35 cellular contexts compared by ENCODE assay signal in the genomic region with DNA sequence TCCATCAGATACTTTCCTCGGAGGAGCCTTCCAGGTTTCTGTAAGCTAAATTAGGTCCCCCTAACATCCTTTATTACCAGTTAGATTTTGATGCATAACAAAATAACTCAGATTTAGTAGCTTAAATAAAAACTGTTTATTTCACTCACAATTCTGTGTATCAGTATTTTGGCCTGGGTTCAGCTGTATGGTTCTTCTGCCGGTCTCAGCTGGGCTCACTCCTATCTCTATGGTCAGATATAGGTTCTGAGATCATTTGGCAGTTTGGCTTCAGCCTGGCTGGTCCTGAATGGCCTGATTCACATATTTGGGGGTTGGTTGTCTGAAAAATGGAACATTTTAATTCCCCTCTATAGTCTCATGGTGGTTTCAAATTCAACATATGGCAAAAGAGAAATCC.
"Had no signal": no experiment of that assay in that cellular context is flagged by ENCODE, and none has a peak within 500 bp of the region (broad histone marks: within the 10 kb centered on the region; RNA-seq: fewer than 3 reads in every experiment).

No MANE protein-coding gene starts in this region.

- DNase-seq: Karpas-422, Kasumi-1, MG63, MM.1S, MV-4-11, NCI-H1048, NCI-H1092, NCI-H1092 treated with DMSO at 0.1 percent for 48 hours, NCI-H1105, NCI-H1105 treated with DMSO at 0.1 percent for 48 hours, NCI-H1417, NCI-H1417 treated with DMSO at 0.1 percent for 48 hours, NCI-H1436, NCI-H1436 treated with DMSO at 0.1 percent for 48 hours, NCI-H146, NCI-H1694, NCI-H1694 treated with DMSO at 0.1 percent for 48 hours, NCI-H187, NCI-H187 treated with DMSO at 0.1 percent for 48 hours, NCI-H1930, NCI-H2029, NCI-H2029 treated with DMSO at 0.1 percent for 48 hours, NCI-H2081, NCI-H2081 treated with DMSO at 0.1 percent for 48 hours, NCI-H2107, NCI-H2171, NCI-H2171 treated with DMSO at 0.1 percent for 48 hours, NCI-H2227 treated with DMSO at 0.1 percent for 48 hours, NCI-H226, NCI-H345, NCI-H446, NCI-H446 treated with DMSO at 0.1 percent for 48 hours, NCI-H510A, NCI-H510A treated with DMSO at 0.1 percent for 48 hours had no signal

- H3K4me3 ChIP-seq: MG63 had no signal

- H3K9me3 ChIP-seq: MG63 had no signal

- H3K9ac ChIP-seq: KMS-11 had no signal

- H3K27me3 ChIP-seq: MG63 had no signal

- H3K4me2 ChIP-seq: KMS-11 had no signal

- H3K27ac ChIP-seq: KMS-11 had no signal

- H3K36me3 ChIP-seq: MG63 had no signal
